14 cellular contexts compared by ENCODE assay signal in genomic region chr7:127177156-127177555, GRCh38.
DNase-seq lines count a peak whose midpoint lies in the region; ATAC-seq and TF ChIP-seq lines count a peak whose summit lies in the region.
"Had no signal": no experiment of that assay in that cellular context is flagged by ENCODE, and none has a peak within 500 bp of the region (broad histone marks: within the 10 kb centered on the region; RNA-seq: fewer than 3 reads in every experiment).

No MANE protein-coding gene starts in this region.

- H4K20me1 ChIP-seq in mammary epithelial cell (ENCODE audit: insufficient read depth, low read length), result no peaks in the 10 kb centered on the region

- no peaks in the 10 kb centered on the region for H3K36me3 Mint-ChIP-seq in MCF 10A (ENCODE audit: insufficient read depth, unreplicated experiment)
- H3K36me3 Mint-ChIP-seq: CD4-positive, alpha-beta memory T cell had no signal

- BruUV-seq in mammary epithelial cell (replicated peaks; lab: Mats Ljungman, UMichigan) (no TSS peak), MCF 10A (replicated peaks; lab: Mats Ljungman, UMichigan) (no TSS peak)

- H3K4me1 ChIP-seq in mammary epithelial cell (ENCODE audit: insufficient read depth, low read length), result no peaks in the 10 kb centered on the region
- H3K4me1 ChIP-seq: A549, BE2C, HAP-1 had no signal

- H3K27me3 Mint-ChIP-seq in MCF 10A (ENCODE audit: insufficient read depth, unreplicated experiment), result peaks cover 11% of the 10 kb centered on the region

- H3K4me2 ChIP-seq in mammary epithelial cell (ENCODE audit: insufficient read depth, low read depth, low read length), result no peak overlapping the region
- H3K4me2 ChIP-seq: A549 had no signal

- no peak overlapping the region for H2AFZ ChIP-seq in mammary epithelial cell (ENCODE audit: low read depth, low read length)

- intact Hi-C loops in mammary epithelial cell (cut with micrococcal nuclease) (no loop called here), MCF 10A (cut with micrococcal nuclease) (no loop called here)

- DNase-seq in mammary epithelial cell, result peak; percentile 13
- no peak for DNase-seq in MCF 10A (ENCODE audit: unreplicated experiment)
- peak; percentile 9 for DNase-seq in NCI-H69 (lab: John Stamatoyannopoulos, UW)
- DNase-seq in activated T-cell treated with anti-CD3 and anti-CD28 coated beads, Interleukin-2, amount 50 U/mL, for 48 hours, result no peak
- DNase-seq: BE2C; CD4-positive, alpha-beta memory T cell had no signal

- H3K27ac Mint-ChIP-seq in MCF 10A (ENCODE audit: low read depth, unreplicated experiment), result no peak overlapping the region
- H3K27ac Mint-ChIP-seq: CD4-positive, alpha-beta memory T cell had no signal

- dilution Hi-C loops in mammary epithelial cell (cut with HindIII; ENCODE audit: low sequenced_read_pairs), result no loop called here

- no peaks in the 10 kb centered on the region for H3K27me3 ChIP-seq in mammary epithelial cell (ENCODE audit: insufficient read depth, low read length)
- H3K27me3 ChIP-seq: BE2C had no signal

- H3K4me3 ChIP-seq in mammary epithelial cell (replicated peaks in 1 of 3; ENCODE audit: insufficient read depth in 1 of 3, low read depth in 2 of 3, low read length in 3 of 3), result no peak overlapping the region
- H3K4me3 ChIP-seq: A549, GM12878, HAP-1 had no signal

- POLR2A ChIA-PET in MCF 10A (lab: Yijun Ruan, JAX), result no interaction called here

- ATAC-seq in esophagus mucosa, result peak; percentile 60
- ATAC-seq in GM19324 (IDR thresholded peaks at IDR 0.05; ENCODE audit: low FRiP score, unreplicated experiment), result no peak
- no peak for ATAC-seq in GM19463 (IDR thresholded peaks at IDR 0.05; ENCODE audit: unreplicated experiment)
- ATAC-seq: A549, GM12878, HepG2 had no signal

- no peaks in the 10 kb centered on the region for H3K36me3 ChIP-seq in mammary epithelial cell (ENCODE audit: insufficient read depth, low read length)
- H3K36me3 ChIP-seq: BE2C, HAP-1 had no signal

- TF ChIP-seq CTCF in mammary epithelial cell (conservative IDR thresholded peaks at IDR 0.05 in 1 of 2, IDR thresholded peaks at IDR 0.05 in 1 of 2; ENCODE audit: extremely low read depth in 1 of 2, insufficient read depth in 1 of 2, low read depth in 1 of 2, low read length in 2 of 2) (no peak), MCF 10A (IDR thresholded peaks at IDR 0.05; ENCODE audit: unreplicated experiment) (no peak)

- H3K79me2 ChIP-seq in mammary epithelial cell (ENCODE audit: insufficient read depth, low read length), result no peaks in the 10 kb centered on the region

- no peaks in the 10 kb centered on the region for H3K9me3 ChIP-seq in mammary epithelial cell (replicated peaks; ENCODE audit: insufficient read depth, low read length)
- H3K9me3 ChIP-seq: A549, BE2C, HAP-1 had no signal

- no peaks in the 10 kb centered on the region for H3K4me1 Mint-ChIP-seq in MCF 10A (ENCODE audit: insufficient read depth, unreplicated experiment)
- H3K4me1 Mint-ChIP-seq: CD4-positive, alpha-beta memory T cell had no signal

- H3K27ac ChIP-seq in mammary epithelial cell (ENCODE audit: insufficient read depth, low read depth, low read length), result no peak overlapping the region
- H3K27ac ChIP-seq: A549, C4-2B had no signal

- H3K9ac ChIP-seq in mammary epithelial cell (ENCODE audit: insufficient read depth, low read length), result no peak overlapping the region

- H3K9me3 Mint-ChIP-seq in MCF 10A (ENCODE audit: unreplicated experiment), result peaks cover 31% of the 10 kb centered on the region

- CTCF ChIA-PET in mammary epithelial cell (lab: Charles Lee; ENCODE audit: low non-redundant PET) (no interaction called here), MCF 10A (lab: Yijun Ruan, JAX) (interaction anchor here (0.6 kb wide), 1 partner anchor 320 kb away, joined by 3 read pairs; no protein-coding TSS in a partner anchor)

- H3K4me3 Mint-ChIP-seq in MCF 10A (ENCODE audit: unreplicated experiment), result no peak overlapping the region
- H3K4me3 Mint-ChIP-seq: CD4-positive, alpha-beta memory T cell had no signal

- in situ Hi-C loops in mammary epithelial cell (cut with MboI; ENCODE audit: low sequenced_read_pairs in 2 of 2), result no loop called here

Comparison
In these comparisons a context has a peak if more than half of its experiments do, and no peak if none do; other contexts are left out.
1. DNase-seq: peak in mammary epithelial cell (single experiment) and NCI-H69 (single experiment); none in MCF 10A (single experiment) and activated T-cell treated with anti-CD3 and anti-CD28 coated beads, Interleukin-2, amount 50 U/mL, for 48 hours (0 of 2).